ENCODE assay signal across 1 cellular context in genomic region chr19:19404879-19405860, GRCh38.
A peak's percentile ranks its signal among the peaks of the same experiment; 100 is the strongest.
TF ChIP-seq lines count a peak whose summit lies in the region.

GATAD2A (plus strand) TSS chr19:19405675; CDS start chr19:19465346, 59,671 bp downstream.

TF ChIP-seq in HepG2, 621 proteins besides CTCF, POLR2A, EP300 and RAD21 (continued from another document and continues in another):
- 0 out of 2 replicates have a peak, but pooled peaks have one; percentile 81 for TF ChIP-seq KLF9 (CRISPR knock-in tag; IDR thresholded peaks at IDR 0.05; ENCODE audit: low read depth)
- peak; percentile 50; the same call in 1 of the 2 replicates for TF ChIP-seq THAP7 (CRISPR knock-in tag; IDR thresholded peaks at IDR 0.05)
- TF ChIP-seq ZFP41 (CRISPR knock-in tag; IDR thresholded peaks at IDR 0.05; ENCODE audit: borderline replicate concordance), result peak; percentile 47; the same call in 1 of the 2 replicates
- peak; percentile 66 for TF ChIP-seq SP2 (CRISPR knock-in tag; IDR thresholded peaks at IDR 0.05)
- no peak for TF ChIP-seq ZNF496 (CRISPR knock-in tag; IDR thresholded peaks at IDR 0.05; ENCODE audit: insufficient replicate concordance)
- TF ChIP-seq MNT (IDR thresholded peaks at IDR 0.05), result peak; percentile 36
- no peak for TF ChIP-seq ZKSCAN5 (CRISPR knock-in tag; IDR thresholded peaks at IDR 0.05)
- no peak for TF ChIP-seq ZNF652 (CRISPR knock-in tag; IDR thresholded peaks at IDR 0.05; ENCODE audit: borderline replicate concordance, low read depth)
- TF ChIP-seq ZNF281 (CRISPR knock-in tag; IDR thresholded peaks at IDR 0.05; ENCODE audit: borderline replicate concordance), result peak; percentile 30; the same call in 1 of the 2 replicates
- no peak; the same call in 1 of the 2 replicates for TF ChIP-seq GMEB2 (CRISPR knock-in tag; IDR thresholded peaks at IDR 0.05; ENCODE audit: low read depth)
- peak; percentile 89 for TF ChIP-seq ZNF784 (CRISPR knock-in tag; IDR thresholded peaks at IDR 0.05; ENCODE audit: borderline replicate concordance)
- no peak for TF ChIP-seq EZH2 (conservative IDR thresholded peaks at IDR 0.05; ENCODE audit: low read depth, low read length)
- TF ChIP-seq TAF15 (IDR thresholded peaks at IDR 0.05; ENCODE audit: low read depth, low read length, poor library complexity, severe bottlenecking), result no peak
- no peak; the same call in 1 of the 2 replicates for TF ChIP-seq ZNF850 (CRISPR knock-in tag; conservative IDR thresholded peaks at IDR 0.05)
- TF ChIP-seq ZNF576 (CRISPR knock-in tag; IDR thresholded peaks at IDR 0.05), result peak; percentile 91; the same call in 1 of the 2 replicates
- peak; percentile 96 for TF ChIP-seq MXD1 (CRISPR knock-in tag; IDR thresholded peaks at IDR 0.05)
- TF ChIP-seq ZBTB7B (CRISPR knock-in tag; IDR thresholded peaks at IDR 0.05), result no peak
- TF ChIP-seq ATF6 (CRISPR knock-in tag; conservative IDR thresholded peaks at IDR 0.05), result 0 out of 2 replicates have a peak, but pooled peaks have one; percentile 52
- TF ChIP-seq TIGD3 (CRISPR knock-in tag; IDR thresholded peaks at IDR 0.05; ENCODE audit: borderline replicate concordance), result no peak
- no peak; the same call in 1 of the 2 replicates for TF ChIP-seq ZNF775 (CRISPR knock-in tag; IDR thresholded peaks at IDR 0.05; ENCODE audit: borderline replicate concordance)
- peak; percentile 88 for TF ChIP-seq DMAP1 (CRISPR knock-in tag; IDR thresholded peaks at IDR 0.05)
- peak; percentile 73 for TF ChIP-seq ZNF777 (CRISPR knock-in tag; IDR thresholded peaks at IDR 0.05)
- TF ChIP-seq FOXM1 (CRISPR knock-in tag; IDR thresholded peaks at IDR 0.05), result peak; percentile 85
- 0 out of 2 replicates have a peak, but pooled peaks have one; percentile 24 for TF ChIP-seq ZFAT (CRISPR knock-in tag; conservative IDR thresholded peaks at IDR 0.05)
- peak; percentile 52; the same call in 1 of the 2 replicates for TF ChIP-seq ZNF609 (CRISPR knock-in tag; IDR thresholded peaks at IDR 0.05; ENCODE audit: borderline replicate concordance)
- TF ChIP-seq ZNF260 (CRISPR knock-in tag; IDR thresholded peaks at IDR 0.05; ENCODE audit: borderline replicate concordance, low read depth), result no peak
- peak; percentile 86; the same call in 1 of the 2 replicates for TF ChIP-seq KLF15 (CRISPR knock-in tag; IDR thresholded peaks at IDR 0.05; ENCODE audit: borderline replicate concordance)
- TF ChIP-seq ZNF331 (CRISPR knock-in tag; IDR thresholded peaks at IDR 0.05), result peak; percentile 92
- TF ChIP-seq ZNF790 (CRISPR knock-in tag; IDR thresholded peaks at IDR 0.05; ENCODE audit: borderline replicate concordance), result peak; percentile 88; the same call in 1 of the 2 replicates
- TF ChIP-seq ZNF329 (CRISPR knock-in tag; IDR thresholded peaks at IDR 0.05; ENCODE audit: low read depth), result peak; percentile 73; the same call in 1 of the 2 replicates
- TF ChIP-seq ZBTB3 (CRISPR knock-in tag; IDR thresholded peaks at IDR 0.05; ENCODE audit: borderline replicate concordance, low read depth), result 0 out of 2 replicates have a peak, but pooled peaks have one; percentile 79
- peak; percentile 23; the same call in 1 of the 2 replicates for TF ChIP-seq FOXP4 (CRISPR knock-in tag; IDR thresholded peaks at IDR 0.05)
- TF ChIP-seq ZNF543 (CRISPR knock-in tag; IDR thresholded peaks at IDR 0.05), result peak; percentile 91
- TF ChIP-seq ZBTB2 (CRISPR knock-in tag; IDR thresholded peaks at IDR 0.05; ENCODE audit: low read depth), result peak; percentile 78; the same call in 1 of the 2 replicates
- no peak for TF ChIP-seq MAFG (CRISPR knock-in tag; IDR thresholded peaks at IDR 0.05)
